17 cellular contexts compared by ENCODE assay signal in genomic region chr1:217067642-217068041, GRCh38.
DNase-seq lines count a peak whose midpoint lies in the region; ATAC-seq, FAIRE-seq and TF ChIP-seq lines count a peak whose summit lies in the region.
"Had no signal": no experiment of that assay in that cellular context is flagged by ENCODE, and none has a peak within 500 bp of the region (broad histone marks: within the 10 kb centered on the region; RNA-seq: fewer than 3 reads in every experiment).

No MANE protein-coding gene starts in this region.

- H3K9me3 Mint-ChIP-seq in CD4-positive, alpha-beta T cell = no peaks in the 10 kb centered on the region

- intact Hi-C loops in CD4-positive, alpha-beta T cell (cut with DNase I, micrococcal nuclease) = no loop called here

- no peak for FAIRE-seq in bronchial epithelial cell (lab: Jason Lieb, UNC)
- FAIRE-seq: GM18507, H1 had no signal

- no peak overlapping the region for H3K27ac ChIP-seq in CD4-positive, alpha-beta T cell (ENCODE audit: low read depth, low read length)

- H3K27me3 Mint-ChIP-seq in CD4-positive, alpha-beta T cell = no peaks in the 10 kb centered on the region
- H3K27me3 Mint-ChIP-seq: CD8-positive, alpha-beta memory T cell had no signal

- H3K27ac Mint-ChIP-seq in CD4-positive, alpha-beta T cell = no peak overlapping the region
- H3K27ac Mint-ChIP-seq: HFFc6 had no signal

- peak; percentile 48 for ATAC-seq in GM18907 (IDR thresholded peaks at IDR 0.05; ENCODE audit: unreplicated experiment)
- peak; percentile 44 for ATAC-seq in HG02938 (IDR thresholded peaks at IDR 0.05; ENCODE audit: unreplicated experiment)
- no peak for ATAC-seq in GM19328 (IDR thresholded peaks at IDR 0.05; ENCODE audit: unreplicated experiment)
- ATAC-seq in CD4-positive, alpha-beta T cell (ENCODE audit: poor library complexity) = no peak

- no peaks in the 10 kb centered on the region for H3K4me1 Mint-ChIP-seq in CD4-positive, alpha-beta T cell (ENCODE audit: low read depth)
- H3K4me1 Mint-ChIP-seq: CD8-positive, alpha-beta memory T cell had no signal

- H3K27me3 ChIP-seq in bronchial epithelial cell (ENCODE audit: control insufficient read depth, insufficient read depth, low read length) = no peaks in the 10 kb centered on the region
- H3K27me3 ChIP-seq in MG63 = no peaks in the 10 kb centered on the region
- H3K27me3 ChIP-seq in CD4-positive, alpha-beta T cell (ENCODE audit: control insufficient read depth, insufficient read depth, low read length) = no peaks in the 10 kb centered on the region

- H3K36me3 ChIP-seq in bronchial epithelial cell (ENCODE audit: control insufficient read depth, insufficient read depth, low read length) = no peaks in the 10 kb centered on the region
- no peaks in the 10 kb centered on the region for H3K36me3 ChIP-seq in MG63

- CTCF ChIA-PET in CD4-positive, alpha-beta T cell (lab: Charles Lee) = no interaction called here

- H3K9me3 ChIP-seq in MG63 = no peaks in the 10 kb centered on the region
- no peaks in the 10 kb centered on the region for H3K9me3 ChIP-seq in CD4-positive, alpha-beta T cell (ENCODE audit: control insufficient read depth, low read length)

- TF ChIP-seq CTCF in bronchial epithelial cell (IDR thresholded peaks at IDR 0.05; ENCODE audit: insufficient read depth, low read length, severe bottlenecking) = no peak
- TF ChIP-seq CTCF in CD4-positive, alpha-beta T cell (IDR thresholded peaks at IDR 0.05) = no peak

- H3K36me3 Mint-ChIP-seq in CD4-positive, alpha-beta T cell (ENCODE audit: low read depth) = no peaks in the 10 kb centered on the region
- H3K36me3 Mint-ChIP-seq: CD8-positive, alpha-beta memory T cell had no signal

- no peak overlapping the region for H3K4me3 Mint-ChIP-seq in CD4-positive, alpha-beta T cell
- H3K4me3 Mint-ChIP-seq: CD8-positive, alpha-beta memory T cell; HFFc6 had no signal

- POLR2A ChIA-PET in CD4-positive, alpha-beta T cell (lab: Charles Lee) = no interaction called here

- no peak overlapping the region for H3K4me3 ChIP-seq in bronchial epithelial cell (ENCODE audit: low read depth, low read length)
- no peak overlapping the region for H3K4me3 ChIP-seq in MG63

- peak; percentile 85 for DNase-seq in bronchial epithelial cell (ENCODE audit: low read depth)
- no peak for DNase-seq in MG63
- no peak for DNase-seq in CD4-positive, alpha-beta T cell
- no peak for DNase-seq in HT-29 (ENCODE audit: low spot score)
- DNase-seq: CD8-positive, alpha-beta memory T cell; DMS 273 treated with DMSO at 0.1 percent for 48 hours; HFFc6; KG1; NCI-H1105; NCI-H1694 treated with DMSO at 0.1 percent for 48 hours; NCI-H69; NK-92 treated with Interleukin-12 subunit alpha and Interleukin-12 subunit beta, amount 100 ng/mL, for 24 hours had no signal

Comparison
In these comparisons a context has a peak if more than half of its experiments do, and no peak if none do; other contexts are left out.
1. ATAC-seq: peak in GM18907 (single experiment) and HG02938 (single experiment); none in GM19328 (single experiment) and CD4-positive, alpha-beta T cell (single experiment).